ENCODE assay signal across 17 cellular contexts in the genomic region with DNA sequence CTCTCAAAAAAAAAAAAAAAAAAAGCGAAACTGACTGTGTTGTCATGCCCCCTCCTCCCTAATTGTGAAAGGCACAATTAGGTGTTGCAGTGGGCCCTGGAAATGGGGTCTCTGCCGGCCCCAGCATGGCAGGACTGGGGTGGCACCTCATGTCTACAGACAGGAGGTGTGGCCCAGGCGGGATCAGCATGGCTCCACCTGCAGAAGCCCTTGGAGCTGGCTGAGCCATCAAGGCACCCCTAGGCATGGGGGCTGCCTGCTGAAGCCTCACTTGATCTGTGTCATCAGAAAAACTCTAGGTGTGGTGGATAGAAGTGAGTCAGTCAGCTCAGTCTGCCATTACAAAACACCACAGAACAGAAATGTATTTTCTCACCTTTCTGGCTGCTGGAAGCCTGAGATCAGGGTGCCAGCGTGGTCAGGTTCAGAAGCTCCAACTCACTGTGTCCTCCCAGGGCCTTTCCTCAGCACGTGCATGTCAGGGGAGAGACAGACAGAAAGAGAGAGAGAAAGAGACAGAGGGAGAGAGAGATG. TPM values are rescaled to one million over a fixed set of nuclear protein-coding genes. Genes with fewer than 3 reads are reported as not detected.
DNase-seq lines count a peak whose midpoint lies in the region; ATAC-seq, FAIRE-seq and TF ChIP-seq lines count a peak whose summit lies in the region.
"Had no signal": no experiment of that assay in that cellular context is flagged by ENCODE, and none has a peak within 500 bp of the region (broad histone marks: within the 10 kb centered on the region; RNA-seq: fewer than 3 reads in every experiment).

No MANE protein-coding gene starts in this region.

- intact Hi-C loops in naive thymus-derived CD4-positive, alpha-beta T cell (cut with micrococcal nuclease): loop anchor here in 1 of 2 donors (5.0 kb wide), 2 partner anchors 107 to 148 kb away; a partner anchor contains a TSS
- intact Hi-C loops in PC-3 (cut with micrococcal nuclease): loop anchor here (5.0 kb wide), 1 partner anchor 52 kb away; a partner anchor contains a TSS

- ATAC-seq in activated naive CD4-positive, alpha-beta T cell treated with anti-CD3 and anti-CD28 coated beads, Interleukin-2, amount 50 U/mL, for 72 hours: peak; percentile 54 to 79
- ATAC-seq in naive thymus-derived CD4-positive, alpha-beta T cell: peak; percentile 36
- ATAC-seq in GM21390 (IDR thresholded peaks at IDR 0.05; ENCODE audit: unreplicated experiment) (no peak), PC-3 (no peak), GM19035 (IDR thresholded peaks at IDR 0.05; ENCODE audit: unreplicated experiment) (no peak)
- ATAC-seq: gastroesophageal sphincter had no signal

- H3F3A ChIP-seq in PC-3 (ENCODE audit: low read length, unreplicated experiment): no peaks in the 10 kb centered on the region

- peak overlapping the region in 1 of 10 donors; percentile 7 for H3K4me3 Mint-ChIP-seq in naive thymus-derived CD4-positive, alpha-beta T cell
- H3K4me3 Mint-ChIP-seq: naive B cell had no signal

- peaks cover 0 to 6% of the 10 kb centered on the region in 2 donors for H3K9me3 Mint-ChIP-seq in activated naive CD4-positive, alpha-beta T cell treated with anti-CD3 and anti-CD28 coated beads, Interleukin-2, amount 50 U/mL, for 72 hours
- H3K9me3 Mint-ChIP-seq in naive thymus-derived CD4-positive, alpha-beta T cell: peaks cover 0 to 7% (median 1%) of the 10 kb centered on the region in 11 donors

- H3K4me3 ChIP-seq in BLaER1 treated with 17β-estradiol and CSF1 and Interleukin-3, amounts not matched to agents 10 nM and 100 nM: no peak overlapping the region
- H3K4me3 ChIP-seq in naive thymus-derived CD4-positive, alpha-beta T cell (ENCODE audit: low read length): no peak overlapping the region
- H3K4me3 ChIP-seq in PC-3 (ENCODE audit: low read length): no peak overlapping the region
- H3K4me3 ChIP-seq: gastroesophageal sphincter, right atrium auricular region, SK-N-MC, tibial artery had no signal

- H3K36me3 ChIP-seq in BLaER1 treated with 17β-estradiol and CSF1 and Interleukin-3, amounts not matched to agents 10 nM and 100 nM: no peaks in the 10 kb centered on the region
- H3K36me3 ChIP-seq in naive thymus-derived CD4-positive, alpha-beta T cell (ENCODE audit: control insufficient read depth in 2 of 3, insufficient read depth in 3 of 3, low read length in 3 of 3): no peaks in the 10 kb centered on the region
- H3K36me3 ChIP-seq in PC-3 (ENCODE audit: low read depth, low read length): no peaks in the 10 kb centered on the region
- H3K36me3 ChIP-seq: gastroesophageal sphincter, right atrium auricular region, tibial artery had no signal

- no peak for FAIRE-seq in HTR-8/SVneo (lab: Jason Lieb, UNC)

- peaks cover 0 to 6% (median 0%) of the 10 kb centered on the region in 5 donors for H3K27me3 Mint-ChIP-seq in naive thymus-derived CD4-positive, alpha-beta T cell

- POLR2A ChIA-PET in naive thymus-derived CD4-positive, alpha-beta T cell (lab: Charles Lee): interaction anchor here (0.6 to 2.3 kb wide), 6 partner anchors 8 to 122 kb away, joined by 3 to 6 read pairs (median 4); no protein-coding TSS in a partner anchor
- POLR2A ChIA-PET in PC-3 (lab: Charles Lee; ENCODE audit: unreplicated experiment): no interaction called here

- peaks cover 4 to 17% (median 11%) of the 10 kb centered on the region in 7 donors for H3K4me1 Mint-ChIP-seq in naive thymus-derived CD4-positive, alpha-beta T cell

- H3K79me2 ChIP-seq in PC-3 (ENCODE audit: low read length): no peaks in the 10 kb centered on the region

- no peaks in the 10 kb centered on the region for H4K20me1 ChIP-seq in BLaER1 treated with 17β-estradiol and CSF1 and Interleukin-3, amounts not matched to agents 10 nM and 100 nM
- H4K20me1 ChIP-seq in PC-3 (ENCODE audit: low read length): no peaks in the 10 kb centered on the region

- peak overlapping the region in 1 of 2 donors; percentile 69 for H3K27ac Mint-ChIP-seq in activated naive CD4-positive, alpha-beta T cell treated with anti-CD3 and anti-CD28 coated beads, Interleukin-2, amount 50 U/mL, for 72 hours
- peak overlapping the region in 4 of 9 donors; percentile 47 to 79 (median 52) for H3K27ac Mint-ChIP-seq in naive thymus-derived CD4-positive, alpha-beta T cell

- H2AFZ ChIP-seq in PC-3 (ENCODE audit: low read length): no peak overlapping the region

- H3K4me1 ChIP-seq in BLaER1 treated with 17β-estradiol and CSF1 and Interleukin-3, amounts not matched to agents 10 nM and 100 nM: peaks cover 16 to 68% (median 35%) of the 10 kb centered on the region in 10 experiments
- H3K4me1 ChIP-seq in naive thymus-derived CD4-positive, alpha-beta T cell (ENCODE audit: control insufficient read depth in 2 of 2, insufficient read depth in 2 of 2, low read length in 2 of 2): peaks cover 7 to 18% of the 10 kb centered on the region in 2 donors
- peaks cover 9% of the 10 kb centered on the region for H3K4me1 ChIP-seq in PC-3 (ENCODE audit: insufficient read depth, low read length)

- H3K9ac ChIP-seq in BLaER1 treated with 17β-estradiol and CSF1 and Interleukin-3, amounts not matched to agents 10 nM and 100 nM: no peak overlapping the region
- no peak overlapping the region for H3K9ac ChIP-seq in PC-3 (ENCODE audit: low read length)

- no peaks in the 10 kb centered on the region for H3K9me2 ChIP-seq in PC-3 (replicated peaks; ENCODE audit: low read length)

- peaks cover 0 to 10% (median 0%) of the 10 kb centered on the region in 11 experiments; a peak in 3 of 22 replicates for H3K27me3 ChIP-seq in BLaER1 treated with 17β-estradiol and CSF1 and Interleukin-3, amounts not matched to agents 10 nM and 100 nM
- H3K27me3 ChIP-seq in naive thymus-derived CD4-positive, alpha-beta T cell (ENCODE audit: control insufficient read depth in 2 of 2, insufficient read depth in 2 of 2, low read length in 2 of 2): no peaks in the 10 kb centered on the region
- H3K27me3 ChIP-seq in PC-3 (ENCODE audit: low read length): no peaks in the 10 kb centered on the region
- H3K27me3 ChIP-seq: right atrium auricular region had no signal

- TF ChIP-seq CTCF in GM10266 (IDR thresholded peaks at IDR 0.05; ENCODE audit: control insufficient read depth, insufficient read depth, low read depth, missing control alignments) (no peak), PC-3 (conservative IDR thresholded peaks at IDR 0.05; ENCODE audit: low read depth, low read length) (no peak)

- DNase-seq in GM10266 (ENCODE audit: extremely low spot score) (peak; percentile 37), PC-3 (no peak), HTR-8/SVneo (ENCODE audit: insufficient read length, low spot score) (no peak)
- no peak for DNase-seq in activated naive CD4-positive, alpha-beta T cell treated with anti-CD3 and anti-CD28 coated beads, Interleukin-2, amount 50 U/mL, for 72 hours (ENCODE audit: low spot score in 2 of 2)
- DNase-seq in naive thymus-derived CD4-positive, alpha-beta T cell: no peak
- DNase-seq: COR-L47; effector CD4-positive, alpha-beta T cell; IMR-90; naive B cell; NCI-H526 had no signal

- no TSS peak for BruUV-seq in PC-3 (replicated peaks; lab: Mats Ljungman, UMichigan)

- H3K36me3 Mint-ChIP-seq in activated naive CD4-positive, alpha-beta T cell treated with anti-CD3 and anti-CD28 coated beads, Interleukin-2, amount 50 U/mL, for 72 hours: peaks cover 0 to 5% of the 10 kb centered on the region in 2 donors
- no peaks in the 10 kb centered on the region for H3K36me3 Mint-ChIP-seq in naive thymus-derived CD4-positive, alpha-beta T cell
- H3K36me3 Mint-ChIP-seq: naive B cell had no signal

- H3K27ac ChIP-seq in BLaER1 treated with 17β-estradiol and CSF1 and Interleukin-3, amounts not matched to agents 10 nM and 100 nM: no peak overlapping the region
- H3K27ac ChIP-seq in naive thymus-derived CD4-positive, alpha-beta T cell (ENCODE audit: low read depth, low read length): no peak overlapping the region
- H3K27ac ChIP-seq in PC-3 (ENCODE audit: low read length): no peak overlapping the region
- H3K27ac ChIP-seq: right atrium auricular region, SK-N-MC, tibial artery had no signal

- CTCF ChIA-PET in naive thymus-derived CD4-positive, alpha-beta T cell (lab: Charles Lee): interaction anchor here (0.6 to 1.0 kb wide), 3 partner anchors 29 to 109 kb away, joined by 3 read pairs; no protein-coding TSS in a partner anchor
- CTCF ChIA-PET in PC-3 (lab: Charles Lee): no interaction called here

- H3K9me3 ChIP-seq in BLaER1 treated with 17β-estradiol and CSF1 and Interleukin-3, amounts not matched to agents 10 nM and 100 nM (replicated peaks in 1 of 11): peaks cover 17 to 36% (median 19%) of the 10 kb centered on the region in 11 experiments
- peaks cover 0 to 7% (median 0%) of the 10 kb centered on the region in 3 experiments for H3K9me3 ChIP-seq in naive thymus-derived CD4-positive, alpha-beta T cell (ENCODE audit: control insufficient read depth in 2 of 3, low read length in 3 of 3)
- H3K9me3 ChIP-seq in PC-3 (ENCODE audit: low read length): no peaks in the 10 kb centered on the region
- H3K9me3 ChIP-seq: right atrium auricular region had no signal

- H3K4me2 ChIP-seq in BLaER1 treated with 17β-estradiol and CSF1 and Interleukin-3, amounts not matched to agents 10 nM and 100 nM: peak overlapping the region in 6 of 11 experiments; percentile 9 to 56 (median 36); a peak in 8 of 22 replicates
- H3K4me2 ChIP-seq in PC-3 (ENCODE audit: low read length): no peak overlapping the region

RNA-seq across cellular contexts. Expression of a gene that starts 10.1 kb away (rescaled TPM):
- total RNA-seq in activated naive CD4-positive, alpha-beta T cell treated with anti-CD3 and anti-CD28 coated beads, Interleukin-2, amount 50 U/mL, for 72 hours: 10 to 100 TPM in 1 of 2 donors, 1 to 10 TPM in 1; 6.6 to 13.6 TPM
- 10 to 100 TPM in 2 of 5 experiments, 1 to 10 TPM in 3; 1.2 to 11.8 (median 3.5) TPM for total RNA-seq in naive thymus-derived CD4-positive, alpha-beta T cell
- under 1 TPM in 1 of 2 donors, not detected in 1; 0.14 TPM for polyA plus RNA-seq in naive thymus-derived CD4-positive, alpha-beta T cell
- total RNA-seq in PC-3 (2014; rRNA removed): 52.9 and 87.9 TPM in 2 replicates

RNA-seq across cellular contexts. Expression of a gene that starts 34.8 kb away (rescaled TPM):
- total RNA-seq in activated naive CD4-positive, alpha-beta T cell treated with anti-CD3 and anti-CD28 coated beads, Interleukin-2, amount 50 U/mL, for 72 hours: under 1 TPM in 1 of 2 donors, not detected in 1; 0.12 TPM
- not detected for total RNA-seq in naive thymus-derived CD4-positive, alpha-beta T cell
- polyA plus RNA-seq in naive thymus-derived CD4-positive, alpha-beta T cell: not detected
- 218 and 222 TPM in 2 replicates for total RNA-seq in PC-3 (2014; rRNA removed)

RNA-seq across cellular contexts. Expression of a gene that starts 38.6 kb away (rescaled TPM):
- total RNA-seq in activated naive CD4-positive, alpha-beta T cell treated with anti-CD3 and anti-CD28 coated beads, Interleukin-2, amount 50 U/mL, for 72 hours: 100 to 1,000 TPM in 1 of 2 donors, 10 to 100 TPM in 1; 51.8 to 139 TPM
- total RNA-seq in naive thymus-derived CD4-positive, alpha-beta T cell: 10 to 100 TPM in 3 of 5 experiments, 1 to 10 TPM in 2; 6.7 to 43.1 (median 13.2) TPM
- 100 to 1,000 TPM in 1 of 2 donors, 1 to 10 TPM in 1; 5.1 to 194 TPM for polyA plus RNA-seq in naive thymus-derived CD4-positive, alpha-beta T cell
- total RNA-seq in PC-3 (2014; rRNA removed): 91.6 and 97.6 TPM in 2 replicates

RNA-seq across cellular contexts. Expression of a gene that starts 45.4 kb away (rescaled TPM):
- 100 to 1,000 TPM in 1 of 2 donors, 10 to 100 TPM in 1; 91.3 to 436 TPM for total RNA-seq in activated naive CD4-positive, alpha-beta T cell treated with anti-CD3 and anti-CD28 coated beads, Interleukin-2, amount 50 U/mL, for 72 hours
- 100 to 1,000 TPM in 4 of 5 experiments, 10 to 100 TPM in 1; 97.4 to 985 (median 241) TPM for total RNA-seq in naive thymus-derived CD4-positive, alpha-beta T cell
- 1,000 to 10,000 TPM; 1,878 to 2,355 TPM for polyA plus RNA-seq in naive thymus-derived CD4-positive, alpha-beta T cell
- total RNA-seq in PC-3 (2014; rRNA removed): 2.0 and 2.2 TPM in 2 replicates

RNA-seq across cellular contexts. Expression of a gene that starts 51.6 kb away (rescaled TPM):
- 100 to 1,000 TPM; 385 to 785 TPM for total RNA-seq in activated naive CD4-positive, alpha-beta T cell treated with anti-CD3 and anti-CD28 coated beads, Interleukin-2, amount 50 U/mL, for 72 hours
- total RNA-seq in naive thymus-derived CD4-positive, alpha-beta T cell: 1,000 to 10,000 TPM in 1 of 5 experiments, 100 to 1,000 TPM in 4; 143 to 1,924 (median 528) TPM
- polyA plus RNA-seq in naive thymus-derived CD4-positive, alpha-beta T cell: 1,000 to 10,000 TPM; 2,860 to 3,315 TPM
- total RNA-seq in PC-3 (2014; rRNA removed): 36.3 and 49.0 TPM in 2 replicates

Comparison
In these comparisons a context has a peak if more than half of its experiments do, and no peak if none do; other contexts are left out.
1. ATAC-seq: peak in activated naive CD4-positive, alpha-beta T cell treated with anti-CD3 and anti-CD28 coated beads, Interleukin-2, amount 50 U/mL, for 72 hours (2 of 2) and naive thymus-derived CD4-positive, alpha-beta T cell (single experiment); none in GM21390 (single experiment), PC-3 (single experiment) and GM19035 (single experiment).
2. RNA of a gene that starts 34.8 kb away (total RNA-seq): 218 to 222 TPM in PC-3; 0.12 TPM in activated naive CD4-positive, alpha-beta T cell treated with anti-CD3 and anti-CD28 coated beads, Interleukin-2, amount 50 U/mL, for 72 hours and not detected in naive thymus-derived CD4-positive, alpha-beta T cell; every median in the first group is over 100 times any median in the second.